ENCODE assay signal across 1 cellular context in the genomic region with DNA sequence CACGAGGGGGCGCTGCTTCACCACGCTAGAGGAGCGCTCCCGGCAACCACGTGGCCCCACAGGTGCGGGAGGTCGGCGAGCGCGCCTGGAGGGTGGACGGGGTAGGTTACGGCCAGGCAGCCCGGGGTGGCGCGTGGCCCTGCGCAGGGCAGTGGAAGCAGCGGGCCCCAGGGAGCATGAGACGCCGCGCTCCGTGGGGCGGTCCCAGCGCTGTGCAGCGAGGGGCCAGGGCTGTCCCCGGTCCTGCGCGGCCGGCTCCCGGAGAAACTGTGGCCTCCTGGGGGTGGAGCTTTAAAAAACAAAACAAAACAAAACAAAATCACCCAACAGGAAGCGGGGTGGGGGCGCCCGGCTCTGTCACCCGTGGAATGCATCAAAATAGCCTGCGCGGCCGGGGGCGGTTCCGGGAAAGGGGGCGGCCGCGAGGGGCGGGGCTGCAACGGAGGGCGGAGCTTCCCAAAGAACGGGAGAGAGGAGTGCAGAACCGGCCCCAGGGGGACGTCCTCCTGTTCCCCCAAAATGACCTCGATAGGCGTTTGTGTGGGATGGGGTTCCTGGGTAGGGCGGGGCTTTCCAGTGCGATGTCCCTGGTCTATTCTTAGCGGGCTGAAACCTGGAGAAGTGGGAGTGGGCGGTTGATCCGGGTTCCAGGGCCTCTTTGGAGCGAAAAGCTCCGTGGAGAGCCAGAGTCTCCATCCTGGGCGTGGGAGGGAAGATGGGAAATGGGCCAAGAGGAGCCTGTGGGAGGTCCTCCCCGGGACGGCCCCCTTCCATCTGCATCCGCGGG.
TF ChIP-seq lines count a peak whose summit lies in the region.

No MANE protein-coding gene starts in this region.

TF ChIP-seq in GM12878, 131 proteins besides CTCF, POLR2A, EP300 and RAD21 (continued from another document and continues in another):
- TF ChIP-seq, protein P1, sequence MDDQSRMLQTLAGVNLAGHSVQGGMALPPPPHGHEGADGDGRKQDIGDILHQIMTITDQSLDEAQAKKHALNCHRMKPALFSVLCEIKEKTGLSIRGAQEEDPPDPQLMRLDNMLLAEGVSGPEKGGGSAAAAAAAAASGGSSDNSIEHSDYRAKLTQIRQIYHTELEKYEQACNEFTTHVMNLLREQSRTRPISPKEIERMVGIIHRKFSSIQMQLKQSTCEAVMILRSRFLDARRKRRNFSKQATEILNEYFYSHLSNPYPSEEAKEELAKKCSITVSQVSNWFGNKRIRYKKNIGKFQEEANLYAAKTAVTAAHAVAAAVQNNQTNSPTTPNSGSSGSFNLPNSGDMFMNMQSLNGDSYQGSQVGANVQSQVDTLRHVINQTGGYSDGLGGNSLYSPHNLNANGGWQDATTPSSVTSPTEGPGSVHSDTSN (IDR thresholded peaks at IDR 0.05; ENCODE audit: insufficient replicate concordance, low read depth, low read length) = no peak
- TF ChIP-seq NR2C1 (IDR thresholded peaks at IDR 0.05) (no peak), SMARCA5 (IDR thresholded peaks at IDR 0.05) (peak; percentile 92), TCF3 (IDR thresholded peaks at IDR 0.05; ENCODE audit: borderline replicate concordance, insufficient read depth, low read depth, low read length) (peak; percentile 96), KLF5 (IDR thresholded peaks at IDR 0.05; ENCODE audit: partially characterized antibody) (peak; percentile 29), ZNF274 (IDR thresholded peaks at IDR 0.05; ENCODE audit: insufficient read depth, insufficient read length) (no peak), SMAD5 (IDR thresholded peaks at IDR 0.05; ENCODE audit: low read depth) (no peak), SMAD1 (IDR thresholded peaks at IDR 0.05; ENCODE audit: low read depth, partially characterized antibody) (no peak), NR2F1 (conservative IDR thresholded peaks at IDR 0.05) (peak; percentile 75), IKZF2 (IDR thresholded peaks at IDR 0.05) (no peak), PML (IDR thresholded peaks at IDR 0.05; ENCODE audit: low read length) (no peak), YY1 (IDR thresholded peaks at IDR 0.05; ENCODE audit: low read depth, low read length) (no peak; the same call in none of the 2 replicates), WRNIP1 (IDR thresholded peaks at IDR 0.05; ENCODE audit: borderline replicate concordance, low read depth, low read length) (no peak), SRF (IDR thresholded peaks at IDR 0.05; ENCODE audit: low read depth in 2 of 2, low read length in 2 of 2) (no peak), FOXK2 (IDR thresholded peaks at IDR 0.05) (no peak), SIN3A (IDR thresholded peaks at IDR 0.05; ENCODE audit: low read depth, low read length) (no peak), POLR2AphosphoS5 (IDR thresholded peaks at IDR 0.05; ENCODE audit: low read length) (no peak), RBBP5 (conservative IDR thresholded peaks at IDR 0.05) (no peak), CEBPB (IDR thresholded peaks at IDR 0.05; ENCODE audit: borderline replicate concordance in 1 of 2, low read depth in 2 of 2, low read length in 2 of 2) (no peak), JUNB (IDR thresholded peaks at IDR 0.05) (no peak), ZBED1 (IDR thresholded peaks at IDR 0.05; ENCODE audit: borderline replicate concordance) (no peak), RAD51 (IDR thresholded peaks at IDR 0.05) (peak; percentile 76), IRF4 (IDR thresholded peaks at IDR 0.05; ENCODE audit: low read depth, low read length) (no peak), ZNF217 (IDR thresholded peaks at IDR 0.05) (0 out of 2 replicates have a peak, but pooled peaks have one; percentile 30), BCL11A (IDR thresholded peaks at IDR 0.05; ENCODE audit: low read depth, low read length) (no peak), HDAC2 (IDR thresholded peaks at IDR 0.05) (no peak), STAT3 (IDR thresholded peaks at IDR 0.05; ENCODE audit: low read depth, low read length) (no peak), SUZ12 (IDR thresholded peaks at IDR 0.05; ENCODE audit: unreplicated experiment) (no peak), SP1 (IDR thresholded peaks at IDR 0.05; ENCODE audit: low read depth, low read length) (no peak), ZSCAN29 (IDR thresholded peaks at IDR 0.05) (no peak), CREM (IDR thresholded peaks at IDR 0.05; ENCODE audit: low read depth) (no peak)
- TF ChIP-seq, protein P2, sequence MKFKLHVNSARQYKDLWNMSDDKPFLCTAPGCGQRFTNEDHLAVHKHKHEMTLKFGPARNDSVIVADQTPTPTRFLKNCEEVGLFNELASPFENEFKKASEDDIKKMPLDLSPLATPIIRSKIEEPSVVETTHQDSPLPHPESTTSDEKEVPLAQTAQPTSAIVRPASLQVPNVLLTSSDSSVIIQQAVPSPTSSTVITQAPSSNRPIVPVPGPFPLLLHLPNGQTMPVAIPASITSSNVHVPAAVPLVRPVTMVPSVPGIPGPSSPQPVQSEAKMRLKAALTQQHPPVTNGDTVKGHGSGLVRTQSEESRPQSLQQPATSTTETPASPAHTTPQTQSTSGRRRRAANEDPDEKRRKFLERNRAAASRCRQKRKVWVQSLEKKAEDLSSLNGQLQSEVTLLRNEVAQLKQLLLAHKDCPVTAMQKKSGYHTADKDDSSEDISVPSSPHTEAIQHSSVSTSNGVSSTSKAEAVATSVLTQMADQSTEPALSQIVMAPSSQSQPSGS (IDR thresholded peaks at IDR 0.05; ENCODE audit: low read length) = no peak
- TF ChIP-seq, protein P3, sequence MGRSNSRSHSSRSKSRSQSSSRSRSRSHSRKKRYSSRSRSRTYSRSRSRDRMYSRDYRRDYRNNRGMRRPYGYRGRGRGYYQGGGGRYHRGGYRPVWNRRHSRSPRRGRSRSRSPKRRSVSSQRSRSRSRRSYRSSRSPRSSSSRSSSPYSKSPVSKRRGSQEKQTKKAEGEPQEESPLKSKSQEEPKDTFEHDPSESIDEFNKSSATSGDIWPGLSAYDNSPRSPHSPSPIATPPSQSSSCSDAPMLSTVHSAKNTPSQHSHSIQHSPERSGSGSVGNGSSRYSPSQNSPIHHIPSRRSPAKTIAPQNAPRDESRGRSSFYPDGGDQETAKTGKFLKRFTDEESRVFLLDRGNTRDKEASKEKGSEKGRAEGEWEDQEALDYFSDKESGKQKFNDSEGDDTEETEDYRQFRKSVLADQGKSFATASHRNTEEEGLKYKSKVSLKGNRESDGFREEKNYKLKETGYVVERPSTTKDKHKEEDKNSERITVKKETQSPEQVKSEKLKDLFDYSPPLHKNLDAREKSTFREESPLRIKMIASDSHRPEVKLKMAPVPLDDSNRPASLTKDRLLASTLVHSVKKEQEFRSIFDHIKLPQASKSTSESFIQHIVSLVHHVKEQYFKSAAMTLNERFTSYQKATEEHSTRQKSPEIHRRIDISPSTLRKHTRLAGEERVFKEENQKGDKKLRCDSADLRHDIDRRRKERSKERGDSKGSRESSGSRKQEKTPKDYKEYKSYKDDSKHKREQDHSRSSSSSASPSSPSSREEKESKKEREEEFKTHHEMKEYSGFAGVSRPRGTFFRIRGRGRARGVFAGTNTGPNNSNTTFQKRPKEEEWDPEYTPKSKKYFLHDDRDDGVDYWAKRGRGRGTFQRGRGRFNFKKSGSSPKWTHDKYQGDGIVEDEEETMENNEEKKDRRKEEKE (IDR thresholded peaks at IDR 0.05) = no peak
- TF ChIP-seq, protein P4, sequence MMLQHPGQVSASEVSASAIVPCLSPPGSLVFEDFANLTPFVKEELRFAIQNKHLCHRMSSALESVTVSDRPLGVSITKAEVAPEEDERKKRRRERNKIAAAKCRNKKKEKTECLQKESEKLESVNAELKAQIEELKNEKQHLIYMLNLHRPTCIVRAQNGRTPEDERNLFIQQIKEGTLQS (IDR thresholded peaks at IDR 0.05; ENCODE audit: borderline replicate concordance, extremely low read depth, low read depth, low read length) = peak; percentile 82; the same call in 1 of the 2 replicates
- TF ChIP-seq, protein P5, sequence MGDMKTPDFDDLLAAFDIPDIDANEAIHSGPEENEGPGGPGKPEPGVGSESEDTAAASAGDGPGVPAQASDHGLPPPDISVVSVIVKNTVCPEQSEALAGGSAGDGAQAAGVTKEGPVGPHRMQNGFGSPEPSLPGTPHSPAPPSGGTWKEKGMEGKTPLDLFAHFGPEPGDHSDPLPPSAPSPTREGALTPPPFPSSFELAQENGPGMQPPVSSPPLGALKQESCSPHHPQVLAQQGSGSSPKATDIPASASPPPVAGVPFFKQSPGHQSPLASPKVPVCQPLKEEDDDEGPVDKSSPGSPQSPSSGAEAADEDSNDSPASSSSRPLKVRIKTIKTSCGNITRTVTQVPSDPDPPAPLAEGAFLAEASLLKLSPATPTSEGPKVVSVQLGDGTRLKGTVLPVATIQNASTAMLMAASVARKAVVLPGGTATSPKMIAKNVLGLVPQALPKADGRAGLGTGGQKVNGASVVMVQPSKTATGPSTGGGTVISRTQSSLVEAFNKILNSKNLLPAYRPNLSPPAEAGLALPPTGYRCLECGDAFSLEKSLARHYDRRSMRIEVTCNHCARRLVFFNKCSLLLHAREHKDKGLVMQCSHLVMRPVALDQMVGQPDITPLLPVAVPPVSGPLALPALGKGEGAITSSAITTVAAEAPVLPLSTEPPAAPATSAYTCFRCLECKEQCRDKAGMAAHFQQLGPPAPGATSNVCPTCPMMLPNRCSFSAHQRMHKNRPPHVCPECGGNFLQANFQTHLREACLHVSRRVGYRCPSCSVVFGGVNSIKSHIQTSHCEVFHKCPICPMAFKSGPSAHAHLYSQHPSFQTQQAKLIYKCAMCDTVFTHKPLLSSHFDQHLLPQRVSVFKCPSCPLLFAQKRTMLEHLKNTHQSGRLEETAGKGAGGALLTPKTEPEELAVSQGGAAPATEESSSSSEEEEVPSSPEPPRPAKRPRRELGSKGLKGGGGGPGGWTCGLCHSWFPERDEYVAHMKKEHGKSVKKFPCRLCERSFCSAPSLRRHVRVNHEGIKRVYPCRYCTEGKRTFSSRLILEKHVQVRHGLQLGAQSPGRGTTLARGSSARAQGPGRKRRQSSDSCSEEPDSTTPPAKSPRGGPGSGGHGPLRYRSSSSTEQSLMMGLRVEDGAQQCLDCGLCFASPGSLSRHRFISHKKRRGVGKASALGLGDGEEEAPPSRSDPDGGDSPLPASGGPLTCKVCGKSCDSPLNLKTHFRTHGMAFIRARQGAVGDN (IDR thresholded peaks at IDR 0.05) = no peak
- TF ChIP-seq, protein P6, sequence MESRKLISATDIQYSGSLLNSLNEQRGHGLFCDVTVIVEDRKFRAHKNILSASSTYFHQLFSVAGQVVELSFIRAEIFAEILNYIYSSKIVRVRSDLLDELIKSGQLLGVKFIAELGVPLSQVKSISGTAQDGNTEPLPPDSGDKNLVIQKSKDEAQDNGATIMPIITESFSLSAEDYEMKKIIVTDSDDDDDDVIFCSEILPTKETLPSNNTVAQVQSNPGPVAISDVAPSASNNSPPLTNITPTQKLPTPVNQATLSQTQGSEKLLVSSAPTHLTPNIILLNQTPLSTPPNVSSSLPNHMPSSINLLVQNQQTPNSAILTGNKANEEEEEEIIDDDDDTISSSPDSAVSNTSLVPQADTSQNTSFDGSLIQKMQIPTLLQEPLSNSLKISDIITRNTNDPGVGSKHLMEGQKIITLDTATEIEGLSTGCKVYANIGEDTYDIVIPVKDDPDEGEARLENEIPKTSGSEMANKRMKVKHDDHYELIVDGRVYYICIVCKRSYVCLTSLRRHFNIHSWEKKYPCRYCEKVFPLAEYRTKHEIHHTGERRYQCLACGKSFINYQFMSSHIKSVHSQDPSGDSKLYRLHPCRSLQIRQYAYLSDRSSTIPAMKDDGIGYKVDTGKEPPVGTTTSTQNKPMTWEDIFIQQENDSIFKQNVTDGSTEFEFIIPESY (IDR thresholded peaks at IDR 0.05) = no peak
- TF ChIP-seq, protein P7, sequence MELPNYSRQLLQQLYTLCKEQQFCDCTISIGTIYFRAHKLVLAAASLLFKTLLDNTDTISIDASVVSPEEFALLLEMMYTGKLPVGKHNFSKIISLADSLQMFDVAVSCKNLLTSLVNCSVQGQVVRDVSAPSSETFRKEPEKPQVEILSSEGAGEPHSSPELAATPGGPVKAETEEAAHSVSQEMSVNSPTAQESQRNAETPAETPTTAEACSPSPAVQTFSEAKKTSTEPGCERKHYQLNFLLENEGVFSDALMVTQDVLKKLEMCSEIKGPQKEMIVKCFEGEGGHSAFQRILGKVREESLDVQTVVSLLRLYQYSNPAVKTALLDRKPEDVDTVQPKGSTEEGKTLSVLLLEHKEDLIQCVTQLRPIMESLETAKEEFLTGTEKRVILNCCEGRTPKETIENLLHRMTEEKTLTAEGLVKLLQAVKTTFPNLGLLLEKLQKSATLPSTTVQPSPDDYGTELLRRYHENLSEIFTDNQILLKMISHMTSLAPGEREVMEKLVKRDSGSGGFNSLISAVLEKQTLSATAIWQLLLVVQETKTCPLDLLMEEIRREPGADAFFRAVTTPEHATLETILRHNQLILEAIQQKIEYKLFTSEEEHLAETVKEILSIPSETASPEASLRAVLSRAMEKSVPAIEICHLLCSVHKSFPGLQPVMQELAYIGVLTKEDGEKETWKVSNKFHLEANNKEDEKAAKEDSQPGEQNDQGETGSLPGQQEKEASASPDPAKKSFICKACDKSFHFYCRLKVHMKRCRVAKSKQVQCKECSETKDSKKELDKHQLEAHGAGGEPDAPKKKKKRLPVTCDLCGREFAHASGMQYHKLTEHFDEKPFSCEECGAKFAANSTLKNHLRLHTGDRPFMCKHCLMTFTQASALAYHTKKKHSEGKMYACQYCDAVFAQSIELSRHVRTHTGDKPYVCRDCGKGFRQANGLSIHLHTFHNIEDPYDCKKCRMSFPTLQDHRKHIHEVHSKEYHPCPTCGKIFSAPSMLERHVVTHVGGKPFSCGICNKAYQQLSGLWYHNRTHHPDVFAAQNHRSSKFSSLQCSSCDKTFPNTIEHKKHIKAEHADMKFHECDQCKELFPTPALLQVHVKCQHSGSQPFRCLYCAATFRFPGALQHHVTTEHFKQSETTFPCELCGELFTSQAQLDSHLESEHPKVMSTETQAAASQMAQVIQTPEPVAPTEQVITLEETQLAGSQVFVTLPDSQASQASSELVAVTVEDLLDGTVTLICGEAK (IDR thresholded peaks at IDR 0.05; ENCODE audit: borderline replicate concordance) = no peak; the same call in 1 of the 2 replicates
